ENCODE assay signal across 16 cellular contexts in genomic region chr6:11011787-11012234, GRCh38. TPM values are rescaled to one million over a fixed set of nuclear protein-coding genes. Genes with fewer than 3 reads are reported as not detected.
A peak's percentile ranks its signal among the peaks of the same experiment; 100 is the strongest.
DNase-seq lines count a peak whose midpoint lies in the region; ATAC-seq and TF ChIP-seq lines count a peak whose summit lies in the region.
"Had no signal": no experiment of that assay in that cellular context is flagged by ENCODE, and none has a peak within 500 bp of the region (broad histone marks: within the 10 kb centered on the region; RNA-seq: fewer than 3 reads in every experiment).

No MANE protein-coding gene starts in this region.

- peaks cover 21% of the 10 kb centered on the region for H3F3A ChIP-seq in smooth muscle cell (ENCODE audit: low read depth)

- no peak overlapping the region for H3K4me3 Mint-ChIP-seq in MCF 10A (ENCODE audit: unreplicated experiment)

- ATAC-seq in RWPE2 (ENCODE audit: low read depth): peak; percentile 87

- DNase-seq in MCF 10A (ENCODE audit: unreplicated experiment) (peak; percentile 86), breast epithelium (ENCODE audit: low spot score in 2 of 2) (no peak), RWPE2 (ENCODE audit: low spot score) (no peak), iPS-NIHi7 (ENCODE audit: extremely low spot score) (peak; percentile 64), smooth muscle cell (lab: John Stamatoyannopoulos, UW; ENCODE audit: unreplicated experiment) (no peak), activated gamma-delta T cell (lab: John Stamatoyannopoulos, UW) (no peak), dorsolateral prefrontal cortex (no peak)
- no peak for DNase-seq in central memory CD4-positive, alpha-beta T cell
- DNase-seq: DMS79, NCI-H2171, small intestine, T-helper 9 cell, transverse colon had no signal

- H3K27me3 ChIP-seq in breast epithelium (no peaks in the 10 kb centered on the region), RWPE2 (ENCODE audit: insufficient read depth, poor library complexity, severe bottlenecking) (no peaks in the 10 kb centered on the region), smooth muscle cell (ENCODE audit: low read depth) (no peaks in the 10 kb centered on the region), dorsolateral prefrontal cortex (peaks cover 0 to 19% (median 0%) of the 10 kb centered on the region in 45 donors)

- intact Hi-C loops in MCF 10A (cut with micrococcal nuclease): no loop called here
- intact Hi-C loops in breast epithelium (cut with DNase I; ENCODE audit: low total_unique reads): no loop called here
- intact Hi-C loops in dorsolateral prefrontal cortex (cut with DNase I): no loop called here

- H3K4me2 ChIP-seq in smooth muscle cell: peak overlapping the region; percentile 66

- peaks cover 30% of the 10 kb centered on the region for H3K4me1 Mint-ChIP-seq in MCF 10A (ENCODE audit: insufficient read depth, unreplicated experiment)

- H3K9ac ChIP-seq in smooth muscle cell (ENCODE audit: low read depth): no peak overlapping the region

- H3K27me3 Mint-ChIP-seq in MCF 10A (ENCODE audit: insufficient read depth, unreplicated experiment): no peaks in the 10 kb centered on the region

- no peak for TF ChIP-seq CTCF in MCF 10A (IDR thresholded peaks at IDR 0.05; ENCODE audit: unreplicated experiment)
- TF ChIP-seq CTCF in breast epithelium (IDR thresholded peaks at IDR 0.05): no peak
- peak; percentile 28 for TF ChIP-seq CTCF in RWPE2 (IDR thresholded peaks at IDR 0.05; ENCODE audit: poor library complexity, severe bottlenecking)
- no peak for TF ChIP-seq CTCF in smooth muscle cell (IDR thresholded peaks at IDR 0.05; ENCODE audit: borderline replicate concordance, insufficient read depth, poor library complexity, severe bottlenecking)
- TF ChIP-seq CTCF in dorsolateral prefrontal cortex (IDR thresholded peaks at IDR 0.05 in 54 of 56, conservative IDR thresholded peaks at IDR 0.05 in 2 of 56; ENCODE audit: low read depth in 1 of 56, partially characterized antibody in 56 of 56): no peak

- no peak overlapping the region for H3K27ac Mint-ChIP-seq in MCF 10A (ENCODE audit: low read depth, unreplicated experiment)

- 37% methylated on average over 8 of the region's 8 CpGs for WGBS in smooth muscle cell (ENCODE audit: low lambda C conversion rate)

- H3K36me3 ChIP-seq in breast epithelium: no peaks in the 10 kb centered on the region
- no peaks in the 10 kb centered on the region for H3K36me3 ChIP-seq in RWPE2 (ENCODE audit: low read depth)
- H3K36me3 ChIP-seq in smooth muscle cell (ENCODE audit: low read depth): no peaks in the 10 kb centered on the region
- H3K36me3 ChIP-seq: transverse colon had no signal

- POLR2A ChIA-PET in MCF 10A (lab: Yijun Ruan, JAX): interaction anchor here (0.6 to 1.7 kb wide), 8 partner anchors 11 to 1263 kb away, joined by 3 to 4 read pairs (median 3); no protein-coding TSS in a partner anchor

- H3K4me3 ChIP-seq in breast epithelium: no peak overlapping the region
- no peak overlapping the region for H3K4me3 ChIP-seq in RWPE2 (ENCODE audit: severe bottlenecking)
- no peak overlapping the region for H3K4me3 ChIP-seq in smooth muscle cell
- H3K4me3 ChIP-seq in dorsolateral prefrontal cortex: no peak overlapping the region
- H3K4me3 ChIP-seq: transverse colon had no signal

- CTCF ChIA-PET in MCF 10A (lab: Yijun Ruan, JAX): interaction anchor here (0.6 to 1.5 kb wide), 6 partner anchors 22 to 519 kb away, joined by 3 to 5 read pairs (median 4); no protein-coding TSS in a partner anchor

- H2AFZ ChIP-seq in smooth muscle cell (ENCODE audit: low read depth): no peak overlapping the region

- H3K4me1 ChIP-seq in breast epithelium: no peaks in the 10 kb centered on the region
- H3K4me1 ChIP-seq in RWPE2 (ENCODE audit: insufficient read depth, poor library complexity, severe bottlenecking): peaks cover 36% of the 10 kb centered on the region
- H3K4me1 ChIP-seq in smooth muscle cell (ENCODE audit: low read depth): peaks cover 43% of the 10 kb centered on the region

- no peak for TF ChIP-seq POLR2A in breast epithelium (IDR thresholded peaks at IDR 0.05)

- H3K27ac ChIP-seq in breast epithelium: no peak overlapping the region
- peak overlapping the region; percentile 21 for H3K27ac ChIP-seq in RWPE2 (ENCODE audit: poor library complexity, severe bottlenecking)
- peak overlapping the region; percentile 79 for H3K27ac ChIP-seq in smooth muscle cell (ENCODE audit: low read depth)
- no peak overlapping the region for H3K27ac ChIP-seq in dorsolateral prefrontal cortex
- H3K27ac ChIP-seq: transverse colon had no signal

- H3K36me3 Mint-ChIP-seq in MCF 10A (ENCODE audit: insufficient read depth, unreplicated experiment): no peaks in the 10 kb centered on the region

- no peaks in the 10 kb centered on the region for H4K20me1 ChIP-seq in smooth muscle cell (ENCODE audit: low read depth)

- H3K9me3 ChIP-seq in breast epithelium (no peaks in the 10 kb centered on the region), RWPE2 (ENCODE audit: severe bottlenecking) (no peaks in the 10 kb centered on the region), smooth muscle cell (replicated peaks; ENCODE audit: low read depth) (no peaks in the 10 kb centered on the region)
- H3K9me3 ChIP-seq: transverse colon had no signal

- H3K9me3 Mint-ChIP-seq in MCF 10A (ENCODE audit: unreplicated experiment): no peaks in the 10 kb centered on the region

- H3K79me2 ChIP-seq in smooth muscle cell (ENCODE audit: low read depth): peaks cover 6% of the 10 kb centered on the region

- BruUV-seq in MCF 10A (replicated peaks; lab: Mats Ljungman, UMichigan): no TSS peak

RNA-seq across cellular contexts. Expression of gene ELOVL2, which starts 32.3 kb away (rescaled TPM):
- not detected in 2 replicates for total RNA-seq in MCF 10A (2022)
- 10 to 100 TPM in 1 of 3 donors, 1 to 10 TPM in 1, under 1 TPM in 1; 0.64 to 11.1 (median 2.6) TPM for total RNA-seq in breast epithelium
- total RNA-seq in smooth muscle cell: 28.9 and 31.4 TPM in 2 replicates
- 13.4 and 15.9 TPM in 2 replicates for polyA plus RNA-seq in smooth muscle cell
- 10 to 100 TPM in 95 of 120 experiments, 1 to 10 TPM in 25; 5.2 to 32.5 (median 12.4) TPM for total RNA-seq in dorsolateral prefrontal cortex
- total RNA-seq: dermis microvascular lymphatic vessel endothelial cell, glomerular endothelial cell, OCI-LY7 had no signal

Comparison
In these comparisons a context has a peak if more than half of its experiments do, and no peak if none do; other contexts are left out.
1. DNase-seq: peak in MCF 10A (single experiment) and iPS-NIHi7 (single experiment); none in breast epithelium (0 of 2), RWPE2 (single experiment), smooth muscle cell (single experiment), activated gamma-delta T cell (single experiment), dorsolateral prefrontal cortex (0 of 10) and central memory CD4-positive, alpha-beta T cell (single experiment).
2. H3K27ac ChIP-seq: peak in RWPE2 (single experiment) and smooth muscle cell (single experiment); none in breast epithelium (0 of 2) and dorsolateral prefrontal cortex (0 of 59).